8 cellular contexts compared by ENCODE assay signal in genomic region chr10:71773221-71773971, GRCh38. TPM values are rescaled to one million over a fixed set of nuclear protein-coding genes. Genes with fewer than 3 reads are reported as not detected.
DNase-seq lines count a peak whose midpoint lies in the region; ATAC-seq and TF ChIP-seq lines count a peak whose summit lies in the region.

Gene VSIR, minus strand, starts transcription at chr10:71773520. Its CDS starts 81 bp downstream, at chr10:71773439.

- no peaks in the 10 kb centered on the region for H3K27me3 ChIP-seq in CD8-positive, alpha-beta memory T cell (ENCODE audit: insufficient read depth, low read length, poor library complexity, severe bottlenecking)
- peaks cover 38% of the 10 kb centered on the region for H3K27me3 ChIP-seq in HUES6 (ENCODE audit: control insufficient read depth, insufficient read depth, low read length)

- peak; percentile 89 to 98 (median 94) for DNase-seq in CD8-positive, alpha-beta memory T cell
- DNase-seq in SK-MEL-5 (ENCODE audit: low read depth, low spot score) (peak; percentile 60), germinal center (ENCODE audit: low spot score) (peak; percentile 91), omental fat pad (ENCODE audit: low spot score) (peak; percentile 74)
- DNase-seq in activated naive CD4-positive, alpha-beta T cell treated with anti-CD3 and anti-CD28 coated beads, Interleukin-2, amount 10 ng/mL, durations not matched to agents 7 days and 5 days, result peak; percentile 93

- CTCF ChIA-PET in CD8-positive, alpha-beta memory T cell (lab: Charles Lee), result interaction anchor here (0.6 to 8.0 kb wide), 34 partner anchors 9 to 803 kb away, joined by 3 to 122 read pairs (median 5); partner anchors contain the start of genes C10orf105 and PSAP
- CTCF ChIA-PET in activated naive CD4-positive, alpha-beta T cell treated with anti-CD3 and anti-CD28 coated beads, Interleukin-2, amount 10 ng/mL, durations not matched to agents 7 days and 5 days (lab: Charles Lee), result interaction anchor here (0.6 to 5.4 kb wide), 25 partner anchors 9 to 454 kb away, joined by 3 to 74 read pairs (median 5); partner anchors contain the start of genes C10orf105 and SLC29A3

- peak within 1 kb of the TSS; percentile 94 for H3K4me3 ChIP-seq in CD8-positive, alpha-beta memory T cell (ENCODE audit: low read length)
- peak within 1 kb of the TSS; percentile 58 for H3K4me3 ChIP-seq in HUES6 (ENCODE audit: low read depth, low read length)

- H3K4me1 ChIP-seq in CD8-positive, alpha-beta memory T cell (ENCODE audit: insufficient read depth, low read length), result peaks cover 67% of the 10 kb centered on the region
- no peaks in the 10 kb centered on the region; the same call in 1 of the 2 replicates for H3K4me1 ChIP-seq in HUES6 (ENCODE audit: control insufficient read depth, insufficient read depth, low read length)

- in situ Hi-C loops in SK-MEL-5 (cut with HindIII; ENCODE audit: low pct_unique_long_range_greater_than_20kb, low sequenced_read_pairs), result no loop called here

- peaks cover 8% of the 10 kb centered on the region for H3K36me3 ChIP-seq in CD8-positive, alpha-beta memory T cell (ENCODE audit: insufficient read depth, low read length)
- no peaks in the 10 kb centered on the region for H3K36me3 ChIP-seq in HUES6 (ENCODE audit: control insufficient read depth, insufficient read depth, low read length)

- peaks cover 66 to 83% (median 69%) of the 10 kb centered on the region in 3 donors for H3K4me1 Mint-ChIP-seq in CD8-positive, alpha-beta memory T cell
- H3K4me1 Mint-ChIP-seq in activated naive CD4-positive, alpha-beta T cell treated with anti-CD3 and anti-CD28 coated beads, Interleukin-2, amount 10 ng/mL, durations not matched to agents 7 days and 5 days, result peaks cover 81% of the 10 kb centered on the region

- H3K9ac ChIP-seq in HUES6 (ENCODE audit: low read length), result no peak within 1 kb of the TSS

- H3K27ac ChIP-seq in CD8-positive, alpha-beta memory T cell (ENCODE audit: low read depth, low read length), result peak within 1 kb of the TSS; percentile 80
- H3K27ac ChIP-seq in HUES6 (ENCODE audit: low read depth, low read length), result no peak within 1 kb of the TSS
- H3K27ac ChIP-seq in temporal lobe (ENCODE audit: low read depth, low read length), result peak within 1 kb of the TSS; percentile 72

- no peaks in the 10 kb centered on the region for H3K9me3 ChIP-seq in CD8-positive, alpha-beta memory T cell (ENCODE audit: low read length)
- peaks cover 9% of the 10 kb centered on the region for H3K9me3 ChIP-seq in HUES6 (ENCODE audit: control insufficient read depth, insufficient read depth, low read depth, low read length)

- peak in 2 of 3 donors; percentile 63 to 89 for TF ChIP-seq CTCF in omental fat pad (IDR thresholded peaks at IDR 0.05)

- H3K36me3 Mint-ChIP-seq in CD8-positive, alpha-beta memory T cell, result peaks cover 0 to 30% (median 8%) of the 10 kb centered on the region in 3 donors
- H3K36me3 Mint-ChIP-seq in activated naive CD4-positive, alpha-beta T cell treated with anti-CD3 and anti-CD28 coated beads, Interleukin-2, amount 10 ng/mL, durations not matched to agents 7 days and 5 days, result peaks cover 40% of the 10 kb centered on the region

- H3K27me3 Mint-ChIP-seq in CD8-positive, alpha-beta memory T cell, result no peaks in the 10 kb centered on the region
- no peaks in the 10 kb centered on the region for H3K27me3 Mint-ChIP-seq in activated naive CD4-positive, alpha-beta T cell treated with anti-CD3 and anti-CD28 coated beads, Interleukin-2, amount 10 ng/mL, durations not matched to agents 7 days and 5 days

- peak within 1 kb of the TSS; percentile 79 to 98 (median 92) for H3K4me3 Mint-ChIP-seq in CD8-positive, alpha-beta memory T cell
- peak within 1 kb of the TSS; percentile 93 for H3K4me3 Mint-ChIP-seq in activated naive CD4-positive, alpha-beta T cell treated with anti-CD3 and anti-CD28 coated beads, Interleukin-2, amount 10 ng/mL, durations not matched to agents 7 days and 5 days

- POLR2A ChIA-PET in CD8-positive, alpha-beta memory T cell (lab: Charles Lee), result interaction anchor here (0.6 to 4.6 kb wide), 17 partner anchors 10 to 397 kb away, joined by 3 to 42 read pairs (median 5); partner anchors contain the start of gene PSAP

- ATAC-seq in GM19463 (IDR thresholded peaks at IDR 0.05; ENCODE audit: unreplicated experiment), result peak; percentile 48
- peak; percentile 74 for ATAC-seq in omental fat pad (ENCODE audit: low FRiP score)

- H3K27ac Mint-ChIP-seq in CD8-positive, alpha-beta memory T cell, result peak within 1 kb of the TSS; percentile 93 to 98 (median 96)
- H3K27ac Mint-ChIP-seq in activated naive CD4-positive, alpha-beta T cell treated with anti-CD3 and anti-CD28 coated beads, Interleukin-2, amount 10 ng/mL, durations not matched to agents 7 days and 5 days, result peak within 1 kb of the TSS; percentile 92

- peaks cover 0 to 2% (median 0%) of the 10 kb centered on the region in 5 donors for H3K9me3 Mint-ChIP-seq in CD8-positive, alpha-beta memory T cell
- H3K9me3 Mint-ChIP-seq in activated naive CD4-positive, alpha-beta T cell treated with anti-CD3 and anti-CD28 coated beads, Interleukin-2, amount 10 ng/mL, durations not matched to agents 7 days and 5 days, result peaks cover 6% of the 10 kb centered on the region

RNA-seq across cellular contexts. Expression of gene VSIR, which starts in this region (rescaled TPM):
- 10 to 100 TPM; 59.6 to 61.4 TPM for total RNA-seq in CD8-positive, alpha-beta memory T cell
- 349 TPM for polyA plus RNA-seq in CD8-positive, alpha-beta memory T cell
- 0.40 and 1.2 TPM in 2 replicates for total RNA-seq in SK-MEL-5 (2014; rRNA removed; shearing (Covaris generic))
- polyA plus RNA-seq in SK-MEL-5 (2015; cell fraction: cytosol; rRNA removed), result 0.52 and 1.4 TPM in 2 replicates
- 0.04 and 0.38 TPM in 2 replicates for polyA plus RNA-seq in SK-MEL-5 (2015; cell fraction: nucleus; rRNA removed)
- total RNA-seq in omental fat pad (100 to 1,000 TPM in 2 of 4 donors, 10 to 100 TPM in 2; 65.1 to 119 (median 86.3) TPM), temporal lobe (5.4 TPM)
